In genomic region chr10:98444314-98445006, GRCh38 we compare ENCODE assay signal across 9 cellular contexts. TPM values are rescaled to one million over a fixed set of nuclear protein-coding genes. Genes with fewer than 3 reads are reported as not detected.
A peak's percentile ranks its signal among the peaks of the same experiment; 100 is the strongest.
DNase-seq lines count a peak whose midpoint lies in the region; TF ChIP-seq lines count a peak whose summit lies in the region.
"Had no signal": no experiment of that assay in that cellular context is flagged by ENCODE, and none has a peak within 500 bp of the region (broad histone marks: within the 10 kb centered on the region; RNA-seq: fewer than 3 reads in every experiment).

No MANE protein-coding gene starts in this region.

- peak overlapping the region; percentile 9 for H3K27ac Mint-ChIP-seq in T-helper 2 cell treated with Interferon-gamma antibody and Interleukin-4, amounts not matched to agents 5 μg/mL and 100 μg/mL, for 36 hours
- peak overlapping the region in 2 of 5 experiments; percentile 1 to 36 for H3K27ac Mint-ChIP-seq in brain

- H3K27me3 Mint-ChIP-seq in T-helper 2 cell treated with Interferon-gamma antibody and Interleukin-4, amounts not matched to agents 5 μg/mL and 100 μg/mL, for 36 hours (ENCODE audit: low read depth): peaks cover 4% of the 10 kb centered on the region
- H3K27me3 Mint-ChIP-seq in brain: peaks cover 7% of the 10 kb centered on the region

- H3K36me3 Mint-ChIP-seq in T-helper 2 cell treated with Interferon-gamma antibody and Interleukin-4, amounts not matched to agents 5 μg/mL and 100 μg/mL, for 36 hours (ENCODE audit: low read depth): peaks cover 38% of the 10 kb centered on the region
- peaks cover 26% of the 10 kb centered on the region for H3K36me3 Mint-ChIP-seq in brain

- H3K4me3 ChIP-seq in retinal pigment epithelial cell (ENCODE audit: low read length): no peak overlapping the region
- no peak overlapping the region for H3K4me3 ChIP-seq in SJCRH30

- H3K36me3 ChIP-seq in SJCRH30: no peaks in the 10 kb centered on the region

- no peak for TF ChIP-seq CTCF in brain (conservative IDR thresholded peaks at IDR 0.05)
- no peak for TF ChIP-seq CTCF in retinal pigment epithelial cell (conservative IDR thresholded peaks at IDR 0.05; ENCODE audit: low read depth, low read length)

- H3K9me3 ChIP-seq in SJCRH30 (replicated peaks): no peaks in the 10 kb centered on the region

- H3K27me3 ChIP-seq in SJCRH30: no peaks in the 10 kb centered on the region

- H3K9me3 Mint-ChIP-seq in T-helper 2 cell treated with Interferon-gamma antibody and Interleukin-4, amounts not matched to agents 5 μg/mL and 100 μg/mL, for 36 hours: peaks cover 3% of the 10 kb centered on the region
- no peaks in the 10 kb centered on the region for H3K9me3 Mint-ChIP-seq in brain

- no peaks in the 10 kb centered on the region for H3K4me1 ChIP-seq in SJCRH30

- H3K4me1 Mint-ChIP-seq in T-helper 2 cell treated with Interferon-gamma antibody and Interleukin-4, amounts not matched to agents 5 μg/mL and 100 μg/mL, for 36 hours (ENCODE audit: low read depth): peaks cover 25% of the 10 kb centered on the region
- peaks cover 20% of the 10 kb centered on the region for H3K4me1 Mint-ChIP-seq in brain

- H3K27ac ChIP-seq in SJCRH30: no peak overlapping the region

- H3K4me3 Mint-ChIP-seq in T-helper 2 cell treated with Interferon-gamma antibody and Interleukin-4, amounts not matched to agents 5 μg/mL and 100 μg/mL, for 36 hours: peak overlapping the region; percentile 95
- H3K4me3 Mint-ChIP-seq in brain: peak overlapping the region in 4 of 5 experiments; percentile 9 to 56 (median 14)

- no peak for DNase-seq in T-helper 2 cell treated with Interferon-gamma antibody and Interleukin-4, amounts not matched to agents 5 μg/mL and 100 μg/mL, for 36 hours (ENCODE audit: low spot score)
- DNase-seq in T-helper 2 cell: no peak
- DNase-seq in HK-2 (ENCODE audit: unreplicated experiment): peak; percentile 27
- peak; percentile 34 for DNase-seq in retinal pigment epithelial cell (ENCODE audit: low read depth)
- DNase-seq in SJCRH30: no peak
- no peak for DNase-seq in EL
- DNase-seq in NCI-H1048 (lab: John Stamatoyannopoulos, UW): no peak
- DNase-seq: NCI-H748 treated with DMSO at 0.1 percent for 48 hours had no signal

RNA-seq across cellular contexts. Expression of gene HPS1, which starts 2.3 kb away (rescaled TPM):
- 23.6 TPM for polyA plus RNA-seq in brain (ENCODE audit: insufficient read depth, low read depth, low replicate concordance)
- 2.0 and 2.8 TPM in 2 replicates for total RNA-seq in SJCRH30 (2014; rRNA removed; shearing (Covaris generic))

RNA-seq across cellular contexts. Expression of gene PYROXD2, which starts 29.5 kb away (rescaled TPM):
- polyA plus RNA-seq in brain (ENCODE audit: insufficient read depth, low read depth, low replicate concordance): 2.3 TPM
- total RNA-seq in SJCRH30 (2014; rRNA removed; shearing (Covaris generic)): 0.59 and 1.1 TPM in 2 replicates

Comparison
In these comparisons a context has a peak if more than half of its experiments do, and no peak if none do; other contexts are left out.
1. DNase-seq: peak in HK-2 (single experiment) and retinal pigment epithelial cell (single experiment); none in T-helper 2 cell treated with Interferon-gamma antibody and Interleukin-4, amounts not matched to agents 5 μg/mL and 100 μg/mL, for 36 hours (single experiment), T-helper 2 cell (0 of 5), SJCRH30 (0 of 2), EL (single experiment) and NCI-H1048 (single experiment).